10 cellular contexts compared by ENCODE assay signal in the genomic region with DNA sequence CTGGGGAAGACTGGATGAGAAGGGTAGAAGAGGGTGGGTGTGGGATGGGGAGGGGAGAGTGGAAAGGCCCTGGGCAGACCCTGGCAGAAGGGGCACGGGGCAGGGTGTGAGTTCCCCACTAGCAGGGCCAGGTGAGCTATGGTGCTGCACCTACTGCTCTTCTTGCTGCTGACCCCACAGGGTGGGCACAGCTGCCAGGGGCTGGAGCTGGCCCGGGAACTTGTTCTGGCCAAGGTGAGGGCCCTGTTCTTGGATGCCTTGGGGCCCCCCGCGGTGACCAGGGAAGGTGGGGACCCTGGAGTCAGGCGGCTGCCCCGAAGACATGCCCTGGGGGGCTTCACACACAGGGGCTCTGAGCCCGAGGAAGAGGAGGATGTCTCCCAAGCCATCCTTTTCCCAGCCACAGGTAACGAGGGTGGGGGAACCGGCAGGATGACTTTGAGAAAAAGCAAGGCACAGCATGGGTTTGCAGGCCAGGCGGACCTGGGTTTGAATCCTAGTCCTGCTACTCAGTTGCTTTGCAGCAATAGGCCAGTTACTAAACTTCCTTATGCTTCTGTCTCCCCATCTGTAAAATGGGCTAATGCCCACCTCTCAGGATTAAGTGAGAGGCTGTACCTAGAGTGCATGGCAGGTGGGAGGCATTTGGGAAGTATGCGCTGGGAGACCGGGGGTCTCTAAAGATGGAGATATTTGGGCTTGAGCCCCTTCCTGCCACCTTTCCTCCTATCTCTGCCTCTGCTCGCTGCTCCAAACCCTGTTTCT. TPM values are rescaled to one million over a fixed set of nuclear protein-coding genes. Genes with fewer than 3 reads are reported as not detected.
A peak's percentile ranks its signal among the peaks of the same experiment; 100 is the strongest.
DNase-seq lines count a peak whose midpoint lies in the region; ATAC-seq, FAIRE-seq and TF ChIP-seq lines count a peak whose summit lies in the region.
"Had no signal": no experiment of that assay in that cellular context is flagged by ENCODE, and none has a peak within 500 bp of the region (broad histone marks: within the 10 kb centered on the region; RNA-seq: fewer than 3 reads in every experiment).

A gene with protein sequence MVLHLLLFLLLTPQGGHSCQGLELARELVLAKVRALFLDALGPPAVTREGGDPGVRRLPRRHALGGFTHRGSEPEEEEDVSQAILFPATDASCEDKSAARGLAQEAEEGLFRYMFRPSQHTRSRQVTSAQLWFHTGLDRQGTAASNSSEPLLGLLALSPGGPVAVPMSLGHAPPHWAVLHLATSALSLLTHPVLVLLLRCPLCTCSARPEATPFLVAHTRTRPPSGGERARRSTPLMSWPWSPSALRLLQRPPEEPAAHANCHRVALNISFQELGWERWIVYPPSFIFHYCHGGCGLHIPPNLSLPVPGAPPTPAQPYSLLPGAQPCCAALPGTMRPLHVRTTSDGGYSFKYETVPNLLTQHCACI (plus strand): TSS at position 74 of the 765 bp plus-strand sequence. CDS start 65 bp downstream, at position 139.

- H3K9me3 Mint-ChIP-seq in stimulated activated naive CD8-positive, alpha-beta T cell treated with anti-CD3 and anti-CD28 coated beads, Interleukin-15, amount 100 ng/mL, for 72 hours = no peaks in the 10 kb centered on the region

- H3K27me3 ChIP-seq in brain microvascular endothelial cell (replicated peaks) (no peaks in the 10 kb centered on the region), HepG2 (ENCODE audit: control insufficient read depth in 1 of 2, insufficient read depth in 2 of 2, low read length in 2 of 2) (no peaks in the 10 kb centered on the region)

- no peak within 1 kb of the TSS for H2AFZ ChIP-seq in HepG2 (ENCODE audit: low read length)

- peak; percentile 0; the same call in 2 of the 3 replicates for ATAC-seq in HepG2
- ATAC-seq in stimulated activated naive CD8-positive, alpha-beta T cell treated with anti-CD3 and anti-CD28 coated beads, Interleukin-15, amount 100 ng/mL, for 72 hours = peak; percentile 10
- no peak for ATAC-seq in HG02642 (IDR thresholded peaks at IDR 0.05; ENCODE audit: poor library complexity, unreplicated experiment)
- ATAC-seq: GM12878 had no signal

- H3K4me1 ChIP-seq in HEK293 (ENCODE audit: control insufficient read depth, insufficient read depth, low read length) (peaks cover 15% of the 10 kb centered on the region), HepG2 (ENCODE audit: insufficient read depth, low read length) (peaks cover 75% of the 10 kb centered on the region)

- no peak for TF ChIP-seq POLR2A in HepG2 (IDR thresholded peaks at IDR 0.05; ENCODE audit: insufficient read depth in 1 of 2, low read depth in 2 of 2, low read length in 2 of 2)

- H3K27ac Mint-ChIP-seq in stimulated activated naive CD8-positive, alpha-beta T cell treated with anti-CD3 and anti-CD28 coated beads, Interleukin-15, amount 100 ng/mL, for 72 hours = no peak within 1 kb of the TSS

- no peak for DNase-seq in brain microvascular endothelial cell
- DNase-seq in HepG2 (ENCODE audit: low spot score) = no peak
- no peak for DNase-seq in stimulated activated naive CD8-positive, alpha-beta T cell treated with anti-CD3 and anti-CD28 coated beads, Interleukin-15, amount 100 ng/mL, for 72 hours
- DNase-seq in midbrain (lab: John Stamatoyannopoulos, UW) = no peak
- DNase-seq in SKM-1 treated with dmso at 0.1 percent for 144 hours (lab: John Stamatoyannopoulos, UW; ENCODE audit: unreplicated experiment) = no peak
- no peak for DNase-seq in DMS153 (lab: John Stamatoyannopoulos, UW)
- DNase-seq: activated CD8-positive, alpha-beta memory T cell treated with anti-CD3 and anti-CD28 coated beads, Interleukin-2, amount 50 U/mL, for 48 hours had no signal

- no peak for TF ChIP-seq RAD21 in HepG2 (CRISPR knock-in tag; IDR thresholded peaks at IDR 0.05)

- H3K4me2 ChIP-seq in HepG2 (ENCODE audit: low read depth, low read length) = peak within 1 kb of the TSS; percentile 92

- peak within 1 kb of the TSS; percentile 88 for H3K9ac ChIP-seq in HepG2 (ENCODE audit: insufficient read depth, low read depth, low read length)

- H4K20me1 ChIP-seq in HepG2 (ENCODE audit: insufficient read depth, low read length) = no peaks in the 10 kb centered on the region

- peaks cover 0 to 27% of the 10 kb centered on the region in 2 experiments; a peak in 1 of 3 replicates for H3K36me3 ChIP-seq in HEK293 (ENCODE audit: control insufficient read depth in 2 of 2, insufficient read depth in 1 of 2, low read length in 2 of 2)
- H3K36me3 ChIP-seq in brain microvascular endothelial cell (replicated peaks) = no peaks in the 10 kb centered on the region
- H3K36me3 ChIP-seq in HepG2 (replicated peaks in 1 of 2; ENCODE audit: control insufficient read depth in 1 of 2, insufficient read depth in 2 of 2, low read length in 2 of 2) = peaks cover 0 to 15% of the 10 kb centered on the region in 2 experiments

- POLR2A ChIA-PET in HEK293 (lab: Yijun Ruan, JAX) (interaction anchor here (0.6 to 2.5 kb wide), 5 partner anchors 11 to 31 kb away, joined by 3 to 44 read pairs (median 10); a partner anchor contains a TSS), HepG2 (lab: Yijun Ruan, JAX) (interaction anchor here (1.1 to 3.2 kb wide), 9 partner anchors 11 to 185 kb away, joined by 3 to 150 read pairs (median 12); a partner anchor contains a TSS)

- H3K4me1 Mint-ChIP-seq in stimulated activated naive CD8-positive, alpha-beta T cell treated with anti-CD3 and anti-CD28 coated beads, Interleukin-15, amount 100 ng/mL, for 72 hours = peaks cover 5% of the 10 kb centered on the region

- peak within 1 kb of the TSS; percentile 91 for H3K4me3 ChIP-seq in HEK293 (ENCODE audit: low read depth, low read length)
- peak within 1 kb of the TSS; percentile 66 for H3K4me3 ChIP-seq in brain microvascular endothelial cell (ENCODE audit: low read depth, low read length)
- H3K4me3 ChIP-seq in HepG2 (replicated peaks in 1 of 3; ENCODE audit: insufficient read depth in 1 of 3, low read depth in 2 of 3, low read length in 3 of 3) = peak within 1 kb of the TSS; percentile 90 to 95 (median 94)
- H3K4me3 ChIP-seq: GM12878 had no signal

- peak within 1 kb of the TSS; percentile 86 for H3K27ac ChIP-seq in HEK293 (ENCODE audit: extremely low read depth, low read depth, low read length)
- H3K27ac ChIP-seq in brain microvascular endothelial cell = no peak within 1 kb of the TSS
- H3K27ac ChIP-seq in HepG2 (ENCODE audit: extremely low read length, insufficient read depth, low read length) = peak within 1 kb of the TSS; percentile 94

- H3K79me2 ChIP-seq in HepG2 (ENCODE audit: insufficient read depth, low read length) = peaks cover 21% of the 10 kb centered on the region

- TSS peak; percentile 81 for BruUV-seq in HepG2 (replicated peaks; lab: Mats Ljungman, UMichigan)

- peak within 1 kb of the TSS in 1 of 2 donors; percentile 30 for H3K4me3 Mint-ChIP-seq in stimulated activated naive CD8-positive, alpha-beta T cell treated with anti-CD3 and anti-CD28 coated beads, Interleukin-15, amount 100 ng/mL, for 72 hours

- no peak for TF ChIP-seq EP300 in HepG2 (IDR thresholded peaks at IDR 0.05; ENCODE audit: low read depth in 2 of 2, low read length in 2 of 2)
- TF ChIP-seq EP300 in HepG2 (CRISPR knock-in tag; IDR thresholded peaks at IDR 0.05; ENCODE audit: borderline replicate concordance) = no peak

- 85% methylated on average over 8 of the region's 13 CpGs for WGBS in HepG2 (ENCODE audit: low lambda C conversion rate)

- in situ Hi-C loops in brain microvascular endothelial cell (cut with HindIII; ENCODE audit: low pct_ligation_motif_present, low sequenced_read_pairs) = no loop called here
- in situ Hi-C loops in HepG2 (cut with HindIII; ENCODE audit: extremely low pct_ligation_motif_present, low pct_unique_long_range_greater_than_20kb) = no loop called here

- peaks cover 81% of the 10 kb centered on the region for H3K27me3 Mint-ChIP-seq in stimulated activated naive CD8-positive, alpha-beta T cell treated with anti-CD3 and anti-CD28 coated beads, Interleukin-15, amount 100 ng/mL, for 72 hours

- TF ChIP-seq CTCF in HEK293 (tag by site-specific recombination; IDR thresholded peaks at IDR 0.05) (no peak), brain microvascular endothelial cell (IDR thresholded peaks at IDR 0.05; ENCODE audit: low read depth, low read length, missing control alignments) (no peak), HepG2 (CRISPR knock-in tag; IDR thresholded peaks at IDR 0.05) (no peak)

- no peak for FAIRE-seq in HepG2 (lab: Jason Lieb, UNC)

- CTCF ChIA-PET in HEK293 (lab: Yijun Ruan, JAX) = interaction anchor here (0.5 to 1.7 kb wide), 6 partner anchors 21 to 295 kb away, joined by 3 to 13 read pairs (median 4); no protein-coding TSS in a partner anchor
- CTCF ChIA-PET in HepG2 (lab: Yijun Ruan, JAX; ENCODE audit: low intra/inter-chr PET ratio, low total read pairs) = interaction anchor here (2.9 kb wide), 1 partner anchor 70 kb away, joined by 13 read pairs; no protein-coding TSS in a partner anchor

- H3K9me3 ChIP-seq in HEK293 (ENCODE audit: control insufficient read depth, insufficient read depth, low read depth, low read length) = no peaks in the 10 kb centered on the region
- H3K9me3 ChIP-seq in HepG2 (ENCODE audit: low read length) = no peaks in the 10 kb centered on the region

- intact Hi-C loops in HepG2 (cut with micrococcal nuclease; ENCODE audit: unreplicated experiment) = no loop called here

TF ChIP-seq in HepG2, 621 proteins besides CTCF, POLR2A, EP300 and RAD21 (continues in another document):
- TF ChIP-seq MIER3 (CRISPR knock-in tag; IDR thresholded peaks at IDR 0.05; ENCODE audit: borderline replicate concordance) = no peak

RNA-seq across cellular contexts. Expression of the gene that starts here (rescaled TPM):
- 1.9 and 4.1 TPM in 2 replicates for total RNA-seq in HepG2 (2016; rRNA removed; fragmentation: Illumina TruSeq; extraction: Trizol)
- 3.4 and 4.1 TPM in 2 replicates for total RNA-seq in HepG2 (2016; cell fraction: cytosol; rRNA removed; fragmentation: Illumina TruSeq; extraction: Trizol; ENCODE audit: low read depth)
- total RNA-seq in HepG2 (2016; cell fraction: insoluble cytoplasmic fraction; rRNA removed; fragmentation: Illumina TruSeq; extraction: Trizol) = 2.5 and 3.2 TPM in 2 replicates
- 3.4 and 5.3 TPM in 2 replicates for total RNA-seq in HepG2 (2016; cell fraction: membrane; rRNA removed; fragmentation: Illumina TruSeq; extraction: Trizol)
- total RNA-seq in HepG2 (2016; cell fraction: nucleus; rRNA removed; fragmentation: Illumina TruSeq; extraction: Trizol) = 2.0 and 3.3 TPM in 2 replicates
- polyA plus RNA-seq in HepG2 (2011; rRNA removed) = 15.2 and 23.1 TPM in 2 replicates
- 13.0 and 22.2 TPM in 2 replicates for polyA plus RNA-seq in HepG2 (2011; cell fraction: cytosol; rRNA removed)
- polyA plus RNA-seq in HepG2 (2011; cell fraction: nucleus; rRNA removed) = 28.4 and 35.0 TPM in 2 replicates
- polyA plus RNA-seq in HepG2 (2012) = 11.4 and 17.5 TPM in 2 replicates
- 3.1 and 3.7 TPM in 2 replicates for polyA plus RNA-seq in HepG2 (2016; cell fraction: cytosol; fragmentation: Illumina TruSeq; extraction: Trizol; ENCODE audit: low read depth)
- 2.1 TPM in 2 replicates for polyA plus RNA-seq in HepG2 (2016; cell fraction: insoluble cytoplasmic fraction; fragmentation: Illumina TruSeq; extraction: Trizol; ENCODE audit: low read depth)
- 3.5 and 4.5 TPM in 2 replicates for polyA plus RNA-seq in HepG2 (2016; cell fraction: membrane; fragmentation: Illumina TruSeq; extraction: Trizol; ENCODE audit: low read depth)
- 3.6 and 4.6 TPM in 2 replicates for polyA plus RNA-seq in HepG2 (2016; cell fraction: nucleus; fragmentation: Illumina TruSeq; extraction: Trizol; ENCODE audit: insufficient read depth, low read depth)
- 1.0 and 25.1 TPM in 2 replicates for polyA minus RNA-seq in HepG2 (2011; rRNA and poly(A)+ RNA removed; ENCODE audit: low replicate concordance)
- 5.1 and 5.8 TPM in 2 replicates for polyA minus RNA-seq in HepG2 (2011; cell fraction: cytosol; rRNA and poly(A)+ RNA removed)
- polyA minus RNA-seq in HepG2 (2011; cell fraction: nucleus; rRNA and poly(A)+ RNA removed) = 2.3 and 2.6 TPM in 2 replicates
- total RNA-seq: GM12878 had no signal
- polyA plus RNA-seq: GM12878 had no signal
